9 cellular contexts compared by ENCODE assay signal in genomic region chr6:16635810-16636602, GRCh38.
DNase-seq lines count a peak whose midpoint lies in the region; TF ChIP-seq lines count a peak whose summit lies in the region.
"Had no signal": no experiment of that assay in that cellular context is flagged by ENCODE, and none has a peak within 500 bp of the region (broad histone marks: within the 10 kb centered on the region; RNA-seq: fewer than 3 reads in every experiment).

No MANE protein-coding gene starts in this region.

- DNase-seq in stimulated activated CD4-positive, alpha-beta T cell treated with anti-CD3 and anti-CD28 coated beads, Interleukin-15, amount 100 ng/mL, for 24 hours = peak; percentile 19
- DNase-seq in stimulated activated CD4-positive, alpha-beta T cell treated with anti-CD3 and anti-CD28 coated beads, Interleukin-2, amount 100 ng/mL, for 24 hours = no peak
- DNase-seq in M059J (ENCODE audit: low read depth) (peak; percentile 99), chondrocyte (ENCODE audit: low spot score) (no peak), smooth muscle cell (lab: John Stamatoyannopoulos, UW; ENCODE audit: unreplicated experiment) (no peak), DMS 273 (lab: John Stamatoyannopoulos, UW; ENCODE audit: unreplicated experiment) (no peak), GOT3 (lab: John Stamatoyannopoulos, UW) (no peak)
- DNase-seq in stimulated activated CD4-positive, alpha-beta T cell treated with anti-CD3 and anti-CD28 coated beads, Interleukin-4, amount 100 ng/mL, for 24 hours = no peak

- peaks cover 44% of the 10 kb centered on the region for H3K4me1 Mint-ChIP-seq in chondrocyte (ENCODE audit: low read depth)

- H3K27ac Mint-ChIP-seq in chondrocyte (ENCODE audit: unreplicated experiment) = peak overlapping the region; percentile 83
- H3K27ac Mint-ChIP-seq: activated naive CD4-positive, alpha-beta T cell treated with anti-CD3 and anti-CD28 coated beads, Interleukin-2, amount 50 U/mL, for 72 hours had no signal

- no peaks in the 10 kb centered on the region for H3K9me3 Mint-ChIP-seq in chondrocyte (ENCODE audit: low read depth)
- H3K9me3 Mint-ChIP-seq: activated naive CD4-positive, alpha-beta T cell treated with anti-CD3 and anti-CD28 coated beads, Interleukin-2, amount 50 U/mL, for 72 hours had no signal

- no peak overlapping the region for H3K4me3 ChIP-seq in smooth muscle cell

- peak overlapping the region; percentile 62 for H3K4me2 ChIP-seq in smooth muscle cell

- no peak overlapping the region for H2AFZ ChIP-seq in smooth muscle cell (ENCODE audit: low read depth)

- no peak for TF ChIP-seq CTCF in chondrocyte (IDR thresholded peaks at IDR 0.05)
- no peak for TF ChIP-seq CTCF in smooth muscle cell (IDR thresholded peaks at IDR 0.05; ENCODE audit: borderline replicate concordance, insufficient read depth, poor library complexity, severe bottlenecking)

- no peaks in the 10 kb centered on the region for H3F3A ChIP-seq in smooth muscle cell (ENCODE audit: low read depth)

- H3K27me3 Mint-ChIP-seq in chondrocyte (ENCODE audit: low read depth) = no peaks in the 10 kb centered on the region

- H3K27ac ChIP-seq in smooth muscle cell (ENCODE audit: low read depth) = peak overlapping the region; percentile 61

- WGBS in smooth muscle cell (ENCODE audit: low lambda C conversion rate) = 53% methylated on average over 14 of the region's 14 CpGs

- peaks cover 1% of the 10 kb centered on the region for H3K36me3 Mint-ChIP-seq in chondrocyte (ENCODE audit: low read depth)

- peak overlapping the region; percentile 3 for H3K4me3 Mint-ChIP-seq in chondrocyte (ENCODE audit: unreplicated experiment)

- H3K27me3 ChIP-seq in smooth muscle cell (ENCODE audit: low read depth) = no peaks in the 10 kb centered on the region

- peaks cover 66% of the 10 kb centered on the region for H4K20me1 ChIP-seq in smooth muscle cell (ENCODE audit: low read depth)

- no peaks in the 10 kb centered on the region for H3K9me3 ChIP-seq in smooth muscle cell (replicated peaks; ENCODE audit: low read depth)

- no peaks in the 10 kb centered on the region for H3K36me3 ChIP-seq in smooth muscle cell (ENCODE audit: low read depth)

- H3K79me2 ChIP-seq in smooth muscle cell (ENCODE audit: low read depth) = peaks cover 32% of the 10 kb centered on the region

- peaks cover 25% of the 10 kb centered on the region for H3K4me1 ChIP-seq in smooth muscle cell (ENCODE audit: low read depth)

- H3K9ac ChIP-seq in smooth muscle cell (ENCODE audit: low read depth) = no peak overlapping the region

Comparison
In these comparisons a context has a peak if more than half of its experiments do, and no peak if none do; other contexts are left out.
1. DNase-seq: peak in stimulated activated CD4-positive, alpha-beta T cell treated with anti-CD3 and anti-CD28 coated beads, Interleukin-15, amount 100 ng/mL, for 24 hours (single experiment) and M059J (single experiment); none in stimulated activated CD4-positive, alpha-beta T cell treated with anti-CD3 and anti-CD28 coated beads, Interleukin-2, amount 100 ng/mL, for 24 hours (0 of 2), chondrocyte (single experiment), smooth muscle cell (single experiment), DMS 273 (single experiment), GOT3 (single experiment) and stimulated activated CD4-positive, alpha-beta T cell treated with anti-CD3 and anti-CD28 coated beads, Interleukin-4, amount 100 ng/mL, for 24 hours (single experiment).